ENCODE assay signal across 11 cellular contexts in the genomic region with DNA sequence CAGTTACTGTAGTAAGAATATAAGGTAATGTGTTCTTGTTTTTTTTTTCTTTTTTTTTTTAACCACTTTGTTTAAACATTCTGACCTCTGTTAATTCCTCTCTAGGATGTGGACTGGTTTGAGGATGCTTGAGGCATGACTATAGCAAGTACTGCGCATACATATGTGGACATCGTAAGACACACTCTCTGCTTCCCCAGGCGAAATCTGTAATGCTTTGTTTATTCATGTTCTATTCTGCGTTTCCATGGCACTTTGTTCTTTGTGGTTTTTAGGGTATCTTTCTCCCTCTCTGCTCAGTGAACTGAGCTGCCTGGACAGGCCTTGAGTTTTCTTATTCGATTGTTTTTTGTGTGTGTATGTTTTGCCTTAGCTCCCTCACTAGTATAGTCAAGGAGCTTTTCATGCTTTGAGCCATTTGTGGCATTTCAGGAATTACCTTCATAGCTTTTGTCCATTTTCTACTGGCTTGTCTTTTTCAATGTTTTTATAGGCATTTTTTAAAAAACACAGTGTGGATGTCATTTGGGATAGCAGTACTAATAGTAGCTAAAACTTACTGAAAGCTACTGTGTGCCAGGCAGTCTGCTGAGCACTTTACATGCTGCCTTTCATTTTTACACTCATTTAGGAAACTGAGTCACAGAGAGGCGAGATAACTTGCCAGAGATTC. TPM values are rescaled to one million over a fixed set of nuclear protein-coding genes. Genes with fewer than 3 reads are reported as not detected.
DNase-seq lines count a peak whose midpoint lies in the region; ATAC-seq lines count a peak whose summit lies in the region.
"Had no signal": no experiment of that assay in that cellular context is flagged by ENCODE, and none has a peak within 500 bp of the region (broad histone marks: within the 10 kb centered on the region; RNA-seq: fewer than 3 reads in every experiment).

No MANE protein-coding gene starts in this region.

- H3K4me3 Mint-ChIP-seq in activated T-helper 1 cell treated with anti-CD3 and anti-CD28 coated beads, Interleukin-12 subunit alpha, Interleukin-12 subunit beta, Interleukin-2, Interleukin-4 antibody, amounts not matched to agents 30 ng/mL and 10 ng/mL and 1 ng/mL, durations not matched to agents 14 hours and 24 hours and 36 hours, result peak overlapping the region; percentile 24

- no peak for ATAC-seq in GM21619 (IDR thresholded peaks at IDR 0.05; ENCODE audit: unreplicated experiment)

- H3K4me1 Mint-ChIP-seq in activated T-helper 1 cell treated with anti-CD3 and anti-CD28 coated beads, Interleukin-12 subunit alpha, Interleukin-12 subunit beta, Interleukin-2, Interleukin-4 antibody, amounts not matched to agents 30 ng/mL and 10 ng/mL and 1 ng/mL, durations not matched to agents 14 hours and 24 hours and 36 hours (ENCODE audit: low read depth), result no peaks in the 10 kb centered on the region

- no peak overlapping the region for H3K27ac Mint-ChIP-seq in activated T-helper 1 cell treated with anti-CD3 and anti-CD28 coated beads, Interleukin-12 subunit alpha, Interleukin-12 subunit beta, Interleukin-2, Interleukin-4 antibody, amounts not matched to agents 30 ng/mL and 10 ng/mL and 1 ng/mL, durations not matched to agents 14 hours and 24 hours and 36 hours
- H3K27ac Mint-ChIP-seq: memory B cell had no signal

- peaks cover 54% of the 10 kb centered on the region for H3K27me3 Mint-ChIP-seq in activated T-helper 1 cell treated with anti-CD3 and anti-CD28 coated beads, Interleukin-12 subunit alpha, Interleukin-12 subunit beta, Interleukin-2, Interleukin-4 antibody, amounts not matched to agents 30 ng/mL and 10 ng/mL and 1 ng/mL, durations not matched to agents 14 hours and 24 hours and 36 hours (ENCODE audit: insufficient read depth)

- H3K36me3 Mint-ChIP-seq in activated T-helper 1 cell treated with anti-CD3 and anti-CD28 coated beads, Interleukin-12 subunit alpha, Interleukin-12 subunit beta, Interleukin-2, Interleukin-4 antibody, amounts not matched to agents 30 ng/mL and 10 ng/mL and 1 ng/mL, durations not matched to agents 14 hours and 24 hours and 36 hours (ENCODE audit: low read depth), result no peaks in the 10 kb centered on the region
- H3K36me3 Mint-ChIP-seq: memory B cell had no signal

- intact Hi-C loops in activated T-helper 1 cell treated with anti-CD3 and anti-CD28 coated beads, Interleukin-12 subunit alpha, Interleukin-12 subunit beta, Interleukin-2, Interleukin-4 antibody, amounts not matched to agents 30 ng/mL and 10 ng/mL and 1 ng/mL, durations not matched to agents 14 hours and 24 hours and 36 hours (cut with micrococcal nuclease), result no loop called here

- DNase-seq in NCI-H2107 treated with DMSO at 0.1 percent for 48 hours (lab: John Stamatoyannopoulos, UW; ENCODE audit: unreplicated experiment), result peak; percentile 18
- no peak for DNase-seq in NCI-H2107 (lab: John Stamatoyannopoulos, UW)
- no peak for DNase-seq in activated T-helper 1 cell treated with anti-CD3 and anti-CD28 coated beads, Interleukin-12 subunit alpha, Interleukin-12 subunit beta, Interleukin-2, Interleukin-4 antibody, amounts not matched to agents 30 ng/mL and 10 ng/mL and 1 ng/mL, durations not matched to agents 14 hours and 24 hours and 36 hours (ENCODE audit: low spot score)
- peak; percentile 55 for DNase-seq in globus pallidus (ENCODE audit: low spot score)
- peak; percentile 90 for DNase-seq in stromal cell of bone marrow (ENCODE audit: low read depth)
- no peak for DNase-seq in middle frontal gyrus (ENCODE audit: extremely low spot score, low spot score)
- no peak for DNase-seq in NCI-H524 treated with DMSO at 0.1 percent for 48 hours (lab: John Stamatoyannopoulos, UW)
- DNase-seq: 8988T, T-helper 9 cell had no signal

- no peaks in the 10 kb centered on the region for H3K9me3 Mint-ChIP-seq in activated T-helper 1 cell treated with anti-CD3 and anti-CD28 coated beads, Interleukin-12 subunit alpha, Interleukin-12 subunit beta, Interleukin-2, Interleukin-4 antibody, amounts not matched to agents 30 ng/mL and 10 ng/mL and 1 ng/mL, durations not matched to agents 14 hours and 24 hours and 36 hours
- H3K9me3 Mint-ChIP-seq: memory B cell had no signal

RNA-seq across cellular contexts. Expression of gene SH3BP4, which starts 1.9 kb away (rescaled TPM):
- total RNA-seq in activated T-helper 1 cell treated with anti-CD3 and anti-CD28 coated beads, Interleukin-12 subunit alpha, Interleukin-12 subunit beta, Interleukin-2, Interleukin-4 antibody, amounts not matched to agents 30 ng/mL and 10 ng/mL and 1 ng/mL, durations not matched to agents 14 hours and 24 hours and 36 hours, result 0.05 and 0.26 TPM in 2 replicates

Comparison
In these comparisons a context has a peak if more than half of its experiments do, and no peak if none do; other contexts are left out.
1. DNase-seq: peak in NCI-H2107 treated with DMSO at 0.1 percent for 48 hours (single experiment), globus pallidus (single experiment) and stromal cell of bone marrow (single experiment); none in NCI-H2107 (single experiment), activated T-helper 1 cell treated with anti-CD3 and anti-CD28 coated beads, Interleukin-12 subunit alpha, Interleukin-12 subunit beta, Interleukin-2, Interleukin-4 antibody, amounts not matched to agents 30 ng/mL and 10 ng/mL and 1 ng/mL, durations not matched to agents 14 hours and 24 hours and 36 hours (single experiment), middle frontal gyrus (single experiment) and NCI-H524 treated with DMSO at 0.1 percent for 48 hours (single experiment).